Comparison of ENCODE assay signal across 1 cellular context in the genomic region with DNA sequence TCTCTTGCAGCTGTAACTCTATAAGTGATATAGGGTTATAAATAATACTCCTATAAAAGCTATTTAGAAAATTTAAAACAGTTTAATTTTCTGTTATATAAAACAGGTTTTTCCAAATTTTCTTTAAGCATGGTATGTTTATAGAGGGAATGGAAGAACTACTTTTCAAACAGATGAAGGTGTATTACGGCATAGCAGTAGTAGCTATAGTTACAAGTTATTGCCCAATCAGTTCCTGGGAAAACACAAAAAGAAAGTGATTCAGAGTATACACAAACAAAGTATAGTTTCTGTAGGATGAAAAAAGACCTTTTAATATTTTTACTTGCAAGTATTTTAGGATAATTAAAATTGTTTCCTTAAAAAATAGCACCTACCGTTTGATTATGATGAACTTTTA.
A peak's percentile ranks its signal among the peaks of the same experiment; 100 is the strongest.
TF ChIP-seq lines count a peak whose summit lies in the region.

No MANE protein-coding gene starts in this region.

TF ChIP-seq in K562, 482 proteins besides CTCF, POLR2A, EP300 and RAD21:
- TF ChIP-seq RAD51 (IDR thresholded peaks at IDR 0.05; ENCODE audit: borderline replicate concordance, low read depth) (no peak), CEBPB (tag; IDR thresholded peaks at IDR 0.05) (peak; percentile 34; the same call in 1 of the 2 replicates), CEBPG (CRISPR knock-in tag; IDR thresholded peaks at IDR 0.05) (no peak), CEBPG (tag; conservative IDR thresholded peaks at IDR 0.05 in 1 of 2, IDR thresholded peaks at IDR 0.05 in 1 of 2) (peak; percentile 44 to 59; a peak in 3 of 4 replicates)
